8 cellular contexts compared by ENCODE assay signal in genomic region chr12:22046090-22046967, GRCh38. TPM values are rescaled to one million over a fixed set of nuclear protein-coding genes. Genes with fewer than 3 reads are reported as not detected.
DNase-seq lines count a peak whose midpoint lies in the region; ATAC-seq and TF ChIP-seq lines count a peak whose summit lies in the region.

CMAS (plus strand) TSS chr12:22046218; CDS start chr12:22046304, 86 bp downstream.

- TF ChIP-seq CTCF in BE2C (IDR thresholded peaks at IDR 0.05; ENCODE audit: low read depth, low read length) = no peak
- TF ChIP-seq CTCF in liver (IDR thresholded peaks at IDR 0.05; ENCODE audit: low read depth, low read length, missing input control) = no peak

- no peaks in the 10 kb centered on the region for H3K36me3 ChIP-seq in BE2C
- no peaks in the 10 kb centered on the region for H3K36me3 ChIP-seq in liver (ENCODE audit: control insufficient read depth in 4 of 4, insufficient read depth in 3 of 4, low read depth in 1 of 4, low read length in 3 of 4)

- ATAC-seq in GM19043 (IDR thresholded peaks at IDR 0.05; ENCODE audit: low read depth, unreplicated experiment) (peak; percentile 86), HG03342 (IDR thresholded peaks at IDR 0.05; ENCODE audit: unreplicated experiment) (peak; percentile 83)

- H3K27ac ChIP-seq in liver (ENCODE audit: low read depth in 1 of 2, low read length in 2 of 2) = peak within 1 kb of the TSS; percentile 86 to 95

- H3K27me3 ChIP-seq in BE2C (no peaks in the 10 kb centered on the region), liver (ENCODE audit: control insufficient read depth in 4 of 4, insufficient read depth in 4 of 4, low read length in 3 of 4) (no peaks in the 10 kb centered on the region)

- no peak for TF ChIP-seq RAD21 in liver (IDR thresholded peaks at IDR 0.05)

- H3K9me3 ChIP-seq in BE2C (no peaks in the 10 kb centered on the region), liver (ENCODE audit: control insufficient read depth in 4 of 4, low read length in 3 of 4) (no peaks in the 10 kb centered on the region)

- WGBS in liver = under 1% methylated on average over 64 of the region's 64 CpGs

- H3K4me1 ChIP-seq in BE2C (no peaks in the 10 kb centered on the region), liver (ENCODE audit: control insufficient read depth in 4 of 4, insufficient read depth in 4 of 4, low read length in 3 of 4) (peaks cover 3 to 44% (median 31%) of the 10 kb centered on the region in 4 donors)

- DNase-seq in BE2C = peak; percentile 89
- peak; percentile 74 to 80 for DNase-seq in NCI-H524 (lab: John Stamatoyannopoulos, UW)
- DNase-seq in activated CD4-positive, alpha-beta T cell treated with anti-CD3 and anti-CD28 coated beads, Interleukin-2, amount 50 U/mL, for 24 hours (ENCODE audit: low read depth in 1 of 2, low spot score in 1 of 2) = peak; percentile 61 to 72
- peak; percentile 71 for DNase-seq in dermis blood vessel endothelial cell
- peak; percentile 80 for DNase-seq in stimulated activated CD4-positive, alpha-beta T cell treated with anti-CD3 and anti-CD28 coated beads, Interleukin-4, amount 100 ng/mL, for 24 hours

- H3K4me3 ChIP-seq in BE2C (ENCODE audit: low read depth, low read length) (peak within 1 kb of the TSS; percentile 90), liver (ENCODE audit: low read depth in 1 of 3, low read length in 3 of 3) (peak within 1 kb of the TSS; percentile 84 to 93 (median 87))

- peak within 1 kb of the TSS; percentile 72 to 87 for H3K9ac ChIP-seq in liver (ENCODE audit: low read depth in 1 of 2, low read length in 2 of 2)

TF ChIP-seq in liver, 16 proteins besides CTCF, POLR2A, EP300 and RAD21:
- TF ChIP-seq HNF4G (IDR thresholded peaks at IDR 0.05) (no peak), EGR1 (IDR thresholded peaks at IDR 0.05; ENCODE audit: low read depth in 2 of 2) (peak in 1 of 2 donors; percentile 56), SP1 (IDR thresholded peaks at IDR 0.05) (no peak), REST (IDR thresholded peaks at IDR 0.05) (peak; percentile 60), RXRA (IDR thresholded peaks at IDR 0.05) (peak; percentile 55 to 65), ZBTB33 (IDR thresholded peaks at IDR 0.05) (no peak), FOXA2 (IDR thresholded peaks at IDR 0.05) (no peak), NR2F2 (IDR thresholded peaks at IDR 0.05) (peak; percentile 11), HNF4A (conservative IDR thresholded peaks at IDR 0.05) (peak; percentile 12 to 23), TAF1 (conservative IDR thresholded peaks at IDR 0.05) (no peak), JUND (IDR thresholded peaks at IDR 0.05) (no peak), ATF3 (IDR thresholded peaks at IDR 0.05) (no peak), YY1 (IDR thresholded peaks at IDR 0.05) (peak; percentile 61)
- TF ChIP-seq, protein P1, sequence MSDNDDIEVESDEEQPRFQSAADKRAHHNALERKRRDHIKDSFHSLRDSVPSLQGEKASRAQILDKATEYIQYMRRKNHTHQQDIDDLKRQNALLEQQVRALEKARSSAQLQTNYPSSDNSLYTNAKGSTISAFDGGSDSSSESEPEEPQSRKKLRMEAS (IDR thresholded peaks at IDR 0.05) = peak; percentile 17

RNA-seq across cellular contexts. Expression of gene CMAS, which starts in this region (rescaled TPM):
- 19.0 TPM for polyA plus RNA-seq in BE2C (2012; ENCODE audit: insufficient read depth, insufficient read length, low read depth)
- total RNA-seq in dermis blood vessel endothelial cell (19.4 and 36.8 TPM in 2 replicates), liver (10 to 100 TPM; 26.0 to 62.1 TPM)
- polyA plus RNA-seq in liver = 10 to 100 TPM; 31.2 to 45.4 TPM

Comparison
In these comparisons a context has a peak if more than half of its experiments do, and no peak if none do; other contexts are left out.
1. Peak in every context shown above with its lines: DNase-seq, ATAC-seq, H3K4me3 ChIP-seq and H3K27ac ChIP-seq.